ENCODE assay signal across 8 cellular contexts in genomic region chr17:43175213-43176118, GRCh38. TPM values are rescaled to one million over a fixed set of nuclear protein-coding genes. Genes with fewer than 3 reads are reported as not detected.
DNase-seq lines count a peak whose midpoint lies in the region; ATAC-seq, FAIRE-seq and TF ChIP-seq lines count a peak whose summit lies in the region.

No MANE protein-coding gene starts in this region.

- H3K9me3 ChIP-seq in CD8-positive, alpha-beta T cell (ENCODE audit: low read length) = no peaks in the 10 kb centered on the region
- H3K9me3 ChIP-seq in PC-9 (ENCODE audit: insufficient read depth, low read depth) (no peaks in the 10 kb centered on the region), pancreas (no peaks in the 10 kb centered on the region)

- H3K27ac Mint-ChIP-seq in CD8-positive, alpha-beta T cell = peak overlapping the region; percentile 89
- H3K27ac Mint-ChIP-seq in dendritic cell treated with granulocyte-macrophage colony-stimulating factor and Interleukin-4, amounts not matched to agents 40 ng/mL and 50 ng/mL, for 4 days = peak overlapping the region; percentile 32

- peaks cover 39% of the 10 kb centered on the region for H3K79me2 ChIP-seq in PC-9 (ENCODE audit: low read depth)

- H4K20me1 ChIP-seq in PC-9 (ENCODE audit: insufficient read depth) = peaks cover 29% of the 10 kb centered on the region

- H3K4me1 Mint-ChIP-seq in CD8-positive, alpha-beta T cell (ENCODE audit: low read depth) = peaks cover 57% of the 10 kb centered on the region
- peaks cover 29% of the 10 kb centered on the region for H3K4me1 Mint-ChIP-seq in dendritic cell treated with granulocyte-macrophage colony-stimulating factor and Interleukin-4, amounts not matched to agents 40 ng/mL and 50 ng/mL, for 4 days (ENCODE audit: low read depth)

- 51 to 66% methylated on average over 4 of the region's 4 CpGs for WGBS in pancreas, 2 donors
- WGBS in lower leg skin, 2 donors = 49 to 53% methylated on average over 4 of the region's 4 CpGs

- no peak for FAIRE-seq in pancreas (lab: Jason Lieb, UNC)

- peaks cover 47% of the 10 kb centered on the region for H3K36me3 Mint-ChIP-seq in CD8-positive, alpha-beta T cell
- H3K36me3 Mint-ChIP-seq in dendritic cell treated with granulocyte-macrophage colony-stimulating factor and Interleukin-4, amounts not matched to agents 40 ng/mL and 50 ng/mL, for 4 days (ENCODE audit: low read depth) = peaks cover 53% of the 10 kb centered on the region

- H3K9me3 Mint-ChIP-seq in CD8-positive, alpha-beta T cell = no peaks in the 10 kb centered on the region
- H3K9me3 Mint-ChIP-seq in dendritic cell treated with granulocyte-macrophage colony-stimulating factor and Interleukin-4, amounts not matched to agents 40 ng/mL and 50 ng/mL, for 4 days = no peaks in the 10 kb centered on the region

- H3K27me3 ChIP-seq in CD8-positive, alpha-beta T cell (ENCODE audit: insufficient read depth, low read length) = no peaks in the 10 kb centered on the region
- H3K27me3 ChIP-seq in PC-9 (ENCODE audit: insufficient read depth, low read depth) (no peaks in the 10 kb centered on the region), pancreas (no peaks in the 10 kb centered on the region)

- POLR2A ChIA-PET in CD8-positive, alpha-beta T cell (lab: Charles Lee) = no interaction called here
- POLR2A ChIA-PET in PC-9 (lab: Charles Lee; ENCODE audit: unreplicated experiment) = no interaction called here

- peaks cover 12% of the 10 kb centered on the region for H3K36me3 ChIP-seq in CD8-positive, alpha-beta T cell (ENCODE audit: insufficient read depth, low read length)
- H3K36me3 ChIP-seq in PC-9 (ENCODE audit: low read depth) (peaks cover 31% of the 10 kb centered on the region), pancreas (peaks cover 10 to 23% (median 16%) of the 10 kb centered on the region in 3 donors)

- no TSS peak for BruUV-seq in PC-9 (replicated peaks; lab: Mats Ljungman, UMichigan)

- no peaks in the 10 kb centered on the region for H3K27me3 Mint-ChIP-seq in CD8-positive, alpha-beta T cell (ENCODE audit: low read depth)
- no peaks in the 10 kb centered on the region for H3K27me3 Mint-ChIP-seq in dendritic cell treated with granulocyte-macrophage colony-stimulating factor and Interleukin-4, amounts not matched to agents 40 ng/mL and 50 ng/mL, for 4 days

- no peak overlapping the region for H2AFZ ChIP-seq in PC-9

- H3K9me2 ChIP-seq in PC-9 (ENCODE audit: insufficient read depth) = no peaks in the 10 kb centered on the region

- no peak for ATAC-seq in CD8-positive, alpha-beta T cell
- ATAC-seq in pancreas (no peak), HG03439 (IDR thresholded peaks at IDR 0.05; ENCODE audit: unreplicated experiment) (no peak), HG02973 (IDR thresholded peaks at IDR 0.05; ENCODE audit: unreplicated experiment) (no peak)

- DNase-seq in CD8-positive, alpha-beta T cell = no peak
- no peak for DNase-seq in PC-9
- no peak for DNase-seq in pancreas
- no peak for DNase-seq in lower leg skin (ENCODE audit: low spot score in 2 of 2)
- DNase-seq in DMS53 treated with DMSO at 0.1 percent for 48 hours (lab: John Stamatoyannopoulos, UW; ENCODE audit: unreplicated experiment) = no peak

- H3F3A ChIP-seq in PC-9 (ENCODE audit: insufficient read depth, low read depth) = peaks cover 29% of the 10 kb centered on the region

- intact Hi-C loops in CD8-positive, alpha-beta T cell (cut with DNase I, micrococcal nuclease) = no loop called here
- intact Hi-C loops in PC-9 (cut with micrococcal nuclease; ENCODE audit: unreplicated experiment) (no loop called here), pancreas (cut with DNase I) (no loop called here), lower leg skin (cut with DNase I; ENCODE audit: low total_unique reads) (no loop called here)
- intact Hi-C loops in dendritic cell treated with granulocyte-macrophage colony-stimulating factor and Interleukin-4, amounts not matched to agents 40 ng/mL and 50 ng/mL, for 4 days (cut with micrococcal nuclease) = no loop called here

- H3K4me2 ChIP-seq in PC-9 = no peak overlapping the region

- TF ChIP-seq CTCF in CD8-positive, alpha-beta T cell (IDR thresholded peaks at IDR 0.05) = no peak
- TF ChIP-seq CTCF in PC-9 (conservative IDR thresholded peaks at IDR 0.05) = no peak
- no peak for TF ChIP-seq CTCF in pancreas (IDR thresholded peaks at IDR 0.05)
- no peak for TF ChIP-seq CTCF in lower leg skin (IDR thresholded peaks at IDR 0.05)

- no peak for TF ChIP-seq POLR2A in lower leg skin (IDR thresholded peaks at IDR 0.05)

- peaks cover 41% of the 10 kb centered on the region for H3K4me1 ChIP-seq in CD8-positive, alpha-beta T cell (ENCODE audit: insufficient read depth, low read length)
- H3K4me1 ChIP-seq in PC-9 (replicated peaks; ENCODE audit: insufficient read depth) (peaks cover 14% of the 10 kb centered on the region), pancreas (peaks cover 27 to 50% (median 39%) of the 10 kb centered on the region in 3 donors)

- H3K4me3 Mint-ChIP-seq in CD8-positive, alpha-beta T cell = peak overlapping the region; percentile 7
- H3K4me3 Mint-ChIP-seq in dendritic cell treated with granulocyte-macrophage colony-stimulating factor and Interleukin-4, amounts not matched to agents 40 ng/mL and 50 ng/mL, for 4 days = no peak overlapping the region

- H3K4me3 ChIP-seq in CD8-positive, alpha-beta T cell (ENCODE audit: low read depth, low read length) = no peak overlapping the region
- H3K4me3 ChIP-seq in PC-9 (no peak overlapping the region), pancreas (no peak overlapping the region), lower leg skin (ENCODE audit: low read depth, poor library complexity, severe bottlenecking) (no peak overlapping the region)

- CTCF ChIA-PET in CD8-positive, alpha-beta T cell (lab: Charles Lee) = no interaction called here
- CTCF ChIA-PET in PC-9 (lab: Charles Lee) = no interaction called here

- no peak overlapping the region for H3K27ac ChIP-seq in CD8-positive, alpha-beta T cell (ENCODE audit: low read depth, low read length)
- peak overlapping the region; percentile 39; the same call in 1 of the 2 replicates for H3K27ac ChIP-seq in PC-9
- peak overlapping the region in 3 of 4 donors; percentile 6 to 65 (median 48) for H3K27ac ChIP-seq in pancreas

RNA-seq across cellular contexts. Expression of gene NBR1, which starts 4.5 kb away (rescaled TPM):
- total RNA-seq in CD8-positive, alpha-beta T cell = 10 to 100 TPM; 19.1 to 19.4 TPM
- 80.5 and 93.7 TPM in 2 replicates for total RNA-seq in PC-9 (2021)
- 10 to 100 TPM; 26.0 to 54.0 (median 33.7) TPM for total RNA-seq in pancreas
- 10 to 100 TPM; 15.5 to 27.4 TPM for polyA plus RNA-seq in pancreas
- total RNA-seq in lower leg skin = 100 to 1,000 TPM in 1 of 4 donors, 10 to 100 TPM in 3; 84.3 to 101 (median 91.4) TPM

RNA-seq across cellular contexts. Expression of gene TMEM106A, which starts 36.2 kb away (rescaled TPM):
- total RNA-seq in CD8-positive, alpha-beta T cell = 1 to 10 TPM; 8.9 to 9.2 TPM
- total RNA-seq in PC-9 (2021) = 8.3 and 8.6 TPM in 2 replicates
- total RNA-seq in pancreas = 1 to 10 TPM; 2.6 to 7.9 (median 4.4) TPM
- 1 to 10 TPM; 1.4 to 6.8 TPM for polyA plus RNA-seq in pancreas
- 1 to 10 TPM in 3 of 4 donors, under 1 TPM in 1; 0.57 to 4.6 (median 1.4) TPM for total RNA-seq in lower leg skin

RNA-seq across cellular contexts. Expression of gene BRCA1, which starts 50.3 kb away (rescaled TPM):
- 1 to 10 TPM; 1.1 to 1.3 TPM for total RNA-seq in CD8-positive, alpha-beta T cell
- 40.9 and 52.0 TPM in 2 replicates for total RNA-seq in PC-9 (2021)
- total RNA-seq in pancreas = 1 to 10 TPM; 1.1 to 4.6 (median 2.5) TPM
- polyA plus RNA-seq in pancreas = 1 to 10 TPM; 1.4 to 2.6 TPM
- total RNA-seq in lower leg skin = 1 to 10 TPM; 4.5 to 7.6 (median 5.8) TPM

RNA-seq across cellular contexts. Expression of gene CCDC200, which starts 53.0 kb away (rescaled TPM):
- total RNA-seq in CD8-positive, alpha-beta T cell = not detected
- total RNA-seq in PC-9 (2021) (not detected in 2 replicates), pancreas (under 1 TPM in 1 of 6 donors, not detected in 5; 0.51 TPM), lower leg skin (not detected)
- polyA plus RNA-seq in pancreas = under 1 TPM; 0.26 to 0.80 TPM

RNA-seq across cellular contexts. Expression of gene RNU2-1, which starts 58.3 kb away (rescaled TPM):
- 1,000 to 10,000 TPM; 2,573 to 3,095 TPM for total RNA-seq in CD8-positive, alpha-beta T cell
- total RNA-seq in PC-9 (2021) = 4,274 and 6,356 TPM in 2 replicates
- total RNA-seq in pancreas = 1,000 to 10,000 TPM in 5 of 6 donors, 100 to 1,000 TPM in 1; 653 to 5,015 (median 2,487) TPM
- polyA plus RNA-seq in pancreas = not detected
- not detected for total RNA-seq in lower leg skin
